ENCODE assay signal across 14 cellular contexts in the genomic region with DNA sequence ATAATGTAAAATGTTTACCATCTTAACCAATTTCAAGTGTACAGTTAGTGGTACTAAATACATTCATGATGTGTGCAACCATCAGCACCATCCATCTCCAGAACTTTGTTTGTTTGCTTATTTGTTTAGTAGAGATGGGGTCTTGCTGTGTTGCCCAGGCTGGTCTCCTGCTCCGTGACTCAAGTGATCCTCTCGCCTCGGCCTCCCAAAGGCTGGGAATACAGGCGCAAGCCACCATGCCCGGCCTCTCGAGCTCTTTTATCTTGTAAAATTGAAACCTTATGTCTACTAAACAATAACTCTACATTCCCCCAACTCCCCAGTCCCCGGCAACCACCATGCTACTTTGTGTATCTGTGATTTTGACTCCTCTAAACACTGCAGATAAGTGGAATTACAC. TPM values are rescaled to one million over a fixed set of nuclear protein-coding genes. Genes with fewer than 3 reads are reported as not detected.
A peak's percentile ranks its signal among the peaks of the same experiment; 100 is the strongest.
DNase-seq lines count a peak whose midpoint lies in the region; ATAC-seq and TF ChIP-seq lines count a peak whose summit lies in the region.
"Had no signal": no experiment of that assay in that cellular context is flagged by ENCODE, and none has a peak within 500 bp of the region (broad histone marks: within the 10 kb centered on the region; RNA-seq: fewer than 3 reads in every experiment).

No MANE protein-coding gene starts in this region.

- H3K23ac ChIP-seq in neuronal stem cell (ENCODE audit: low read depth, low read length, poor library complexity) = no peak overlapping the region

- H3K4me3 ChIP-seq in right atrium auricular region = no peak overlapping the region
- H3K4me3 ChIP-seq in heart right ventricle = no peak overlapping the region
- no peak overlapping the region for H3K4me3 ChIP-seq in neuronal stem cell (ENCODE audit: low read length in 2 of 2)
- H3K4me3 ChIP-seq: BLaER1 treated with 17β-estradiol and CSF1 and Interleukin-3, amounts not matched to agents 10 nM and 100 nM; GM23248; HAP-1 had no signal

- H3K4me1 ChIP-seq in right atrium auricular region = no peaks in the 10 kb centered on the region
- no peaks in the 10 kb centered on the region for H3K4me1 ChIP-seq in heart right ventricle
- no peaks in the 10 kb centered on the region for H3K4me1 ChIP-seq in neuronal stem cell (ENCODE audit: control insufficient read depth in 2 of 2, insufficient read depth in 1 of 2, low read depth in 1 of 2, low read length in 2 of 2)
- H3K4me1 ChIP-seq: Caco-2 had no signal

- H3K9ac ChIP-seq in neuronal stem cell (ENCODE audit: low read depth, low read length, poor library complexity) = no peak overlapping the region
- H3K9ac ChIP-seq: BLaER1 treated with 17β-estradiol and CSF1 and Interleukin-3, amounts not matched to agents 10 nM and 100 nM; GM23248 had no signal

- no peak overlapping the region for H3K4me3 Mint-ChIP-seq in WTC11
- H3K4me3 Mint-ChIP-seq: B cell; CD4-positive, CD25-positive, alpha-beta regulatory T cell had no signal

- H3K27ac Mint-ChIP-seq in WTC11 = no peak overlapping the region
- H3K27ac Mint-ChIP-seq: B cell had no signal

- no peak overlapping the region for H3K27ac ChIP-seq in right atrium auricular region
- no peak overlapping the region for H3K27ac ChIP-seq in heart right ventricle
- H3K27ac ChIP-seq in neuronal stem cell (replicated peaks; ENCODE audit: low read length) = no peak overlapping the region
- H3K27ac ChIP-seq: BLaER1 treated with 17β-estradiol and CSF1 and Interleukin-3, amounts not matched to agents 10 nM and 100 nM; GM23248 had no signal

- 91 to 92% methylated on average over 7 of the region's 7 CpGs for WGBS in heart right ventricle, 2 donors
- WGBS in neuronal stem cell (ENCODE audit: extremely low coverage in 2 of 2, insufficient read length in 2 of 2, insufficient replicate concordance in 1 of 2), 2 donors = no CpG with 5 or more reads among the region's 7 CpGs

- TF ChIP-seq CTCF in right atrium auricular region (IDR thresholded peaks at IDR 0.05) = no peak
- TF ChIP-seq CTCF in heart right ventricle (IDR thresholded peaks at IDR 0.05) = no peak
- no peak for TF ChIP-seq CTCF in WTC11 (IDR thresholded peaks at IDR 0.05)

- H3K14ac ChIP-seq in neuronal stem cell (ENCODE audit: low read length) = no peak overlapping the region

- H3K4me2 ChIP-seq in neuronal stem cell (ENCODE audit: insufficient read depth, low read length, poor library complexity, severe bottlenecking) = no peak overlapping the region
- H3K4me2 ChIP-seq: BLaER1 treated with 17β-estradiol and CSF1 and Interleukin-3, amounts not matched to agents 10 nM and 100 nM had no signal

- H2AFZ ChIP-seq in neuronal stem cell (ENCODE audit: low read length) = peak overlapping the region; percentile 49
- H2AFZ ChIP-seq: GM23248 had no signal

- H4K8ac ChIP-seq in neuronal stem cell (ENCODE audit: low read depth, low read length) = no peak overlapping the region

- no peak overlapping the region for H3K4ac ChIP-seq in neuronal stem cell (ENCODE audit: low read length)

- H2BK120ac ChIP-seq in neuronal stem cell (ENCODE audit: low read depth, low read length) = no peak overlapping the region

- no peaks in the 10 kb centered on the region for H3K27me3 Mint-ChIP-seq in WTC11 (ENCODE audit: low read depth)

- no peak overlapping the region for H2BK12ac ChIP-seq in neuronal stem cell (ENCODE audit: low read length)

- H2BK15ac ChIP-seq in neuronal stem cell (ENCODE audit: low read length) = no peak overlapping the region

- no peak overlapping the region for H2AK5ac ChIP-seq in neuronal stem cell (ENCODE audit: low read depth, low read length)

- POLR2A ChIA-PET in WTC11 (lab: Charles Lee) = no interaction called here

- H3K4me1 Mint-ChIP-seq in WTC11 = no peaks in the 10 kb centered on the region

- H3K36me3 ChIP-seq in right atrium auricular region = no peaks in the 10 kb centered on the region
- H3K36me3 ChIP-seq in heart right ventricle = no peaks in the 10 kb centered on the region
- H3K36me3 ChIP-seq in neuronal stem cell (replicated peaks in 1 of 2; ENCODE audit: control insufficient read depth in 2 of 2, insufficient read depth in 2 of 2, low read length in 2 of 2) = no peaks in the 10 kb centered on the region
- H3K36me3 ChIP-seq: BLaER1 treated with 17β-estradiol and CSF1 and Interleukin-3, amounts not matched to agents 10 nM and 100 nM; HAP-1 had no signal

- DNase-seq in right atrium auricular region (ENCODE audit: low spot score) (peak; percentile 26), heart right ventricle (no peak), WTC11 (ENCODE audit: low spot score) (no peak), neuronal stem cell (ENCODE audit: low spot score) (no peak), C1 segment of cervical spinal cord (lab: John Stamatoyannopoulos, UW) (no peak), NCI-H187 treated with DMSO at 0.1 percent for 48 hours (lab: John Stamatoyannopoulos, UW) (no peak)
- DNase-seq: Caco-2, GM23248 had no signal

- no peak overlapping the region for H3K18ac ChIP-seq in neuronal stem cell (ENCODE audit: low read length)

- no peaks in the 10 kb centered on the region for H3K36me3 Mint-ChIP-seq in WTC11

- no peak overlapping the region for H2BK5ac ChIP-seq in neuronal stem cell (ENCODE audit: low read length)

- CTCF ChIA-PET in WTC11 (lab: Charles Lee) = no interaction called here

- no peaks in the 10 kb centered on the region for H3K27me3 ChIP-seq in right atrium auricular region
- H3K27me3 ChIP-seq in heart right ventricle = peaks cover 0 to 11% (median 3%) of the 10 kb centered on the region in 7 donors
- no peaks in the 10 kb centered on the region for H3K27me3 ChIP-seq in neuronal stem cell (ENCODE audit: control insufficient read depth in 3 of 3, insufficient read depth in 3 of 3, low read depth in 1 of 3, low read length in 3 of 3)

- ATAC-seq in heart right ventricle = no peak
- ATAC-seq in WTC11 = no peak

- H3K9me3 ChIP-seq in right atrium auricular region (no peaks in the 10 kb centered on the region), heart right ventricle (no peaks in the 10 kb centered on the region), neuronal stem cell (replicated peaks in 1 of 2; ENCODE audit: control insufficient read depth in 2 of 2, insufficient read depth in 1 of 2, low read depth in 1 of 2, low read length in 2 of 2) (no peaks in the 10 kb centered on the region)
- H3K9me3 ChIP-seq: Caco-2, HAP-1 had no signal

- no peak overlapping the region for H4K91ac ChIP-seq in neuronal stem cell (ENCODE audit: low read depth, low read length, poor library complexity)

- H3K9me3 Mint-ChIP-seq in WTC11 = no peaks in the 10 kb centered on the region
- H3K9me3 Mint-ChIP-seq: CD4-positive, CD25-positive, alpha-beta regulatory T cell had no signal

- intact Hi-C loops in heart right ventricle (cut with DNase I) = loop anchor here in 1 of 10 donors (10.0 kb wide), 1 partner anchor 374 kb away; no protein-coding TSS in a partner anchor

- H3K79me1 ChIP-seq in neuronal stem cell (ENCODE audit: low read depth, low read length) = no peaks in the 10 kb centered on the region

TF ChIP-seq in WTC11, 78 proteins besides CTCF, POLR2A, EP300 and RAD21:
- TF ChIP-seq TEAD4 (CRISPR knock-in tag; IDR thresholded peaks at IDR 0.05) (no peak), ZNF121 (CRISPR knock-in tag; IDR thresholded peaks at IDR 0.05) (peak; percentile 73; the same call in 1 of the 2 replicates)
- TF ChIP-seq, protein P1, sequence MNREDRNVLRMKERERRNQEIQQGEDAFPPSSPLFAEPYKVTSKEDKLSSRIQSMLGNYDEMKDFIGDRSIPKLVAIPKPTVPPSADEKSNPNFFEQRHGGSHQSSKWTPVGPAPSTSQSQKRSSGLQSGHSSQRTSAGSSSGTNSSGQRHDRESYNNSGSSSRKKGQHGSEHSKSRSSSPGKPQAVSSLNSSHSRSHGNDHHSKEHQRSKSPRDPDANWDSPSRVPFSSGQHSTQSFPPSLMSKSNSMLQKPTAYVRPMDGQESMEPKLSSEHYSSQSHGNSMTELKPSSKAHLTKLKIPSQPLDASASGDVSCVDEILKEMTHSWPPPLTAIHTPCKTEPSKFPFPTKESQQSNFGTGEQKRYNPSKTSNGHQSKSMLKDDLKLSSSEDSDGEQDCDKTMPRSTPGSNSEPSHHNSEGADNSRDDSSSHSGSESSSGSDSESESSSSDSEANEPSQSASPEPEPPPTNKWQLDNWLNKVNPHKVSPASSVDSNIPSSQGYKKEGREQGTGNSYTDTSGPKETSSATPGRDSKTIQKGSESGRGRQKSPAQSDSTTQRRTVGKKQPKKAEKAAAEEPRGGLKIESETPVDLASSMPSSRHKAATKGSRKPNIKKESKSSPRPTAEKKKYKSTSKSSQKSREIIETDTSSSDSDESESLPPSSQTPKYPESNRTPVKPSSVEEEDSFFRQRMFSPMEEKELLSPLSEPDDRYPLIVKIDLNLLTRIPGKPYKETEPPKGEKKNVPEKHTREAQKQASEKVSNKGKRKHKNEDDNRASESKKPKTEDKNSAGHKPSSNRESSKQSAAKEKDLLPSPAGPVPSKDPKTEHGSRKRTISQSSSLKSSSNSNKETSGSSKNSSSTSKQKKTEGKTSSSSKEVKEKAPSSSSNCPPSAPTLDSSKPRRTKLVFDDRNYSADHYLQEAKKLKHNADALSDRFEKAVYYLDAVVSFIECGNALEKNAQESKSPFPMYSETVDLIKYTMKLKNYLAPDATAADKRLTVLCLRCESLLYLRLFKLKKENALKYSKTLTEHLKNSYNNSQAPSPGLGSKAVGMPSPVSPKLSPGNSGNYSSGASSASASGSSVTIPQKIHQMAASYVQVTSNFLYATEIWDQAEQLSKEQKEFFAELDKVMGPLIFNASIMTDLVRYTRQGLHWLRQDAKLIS (CRISPR knock-in tag; IDR thresholded peaks at IDR 0.05; ENCODE audit: borderline replicate concordance) = no peak

RNA-seq across cellular contexts. Expression of a gene that starts 31.9 kb away (rescaled TPM):
- total RNA-seq in right atrium auricular region (1 to 10 TPM; 6.3 to 6.5 TPM), heart right ventricle (10 to 100 TPM in 1 of 10 donors, 1 to 10 TPM in 9; 4.4 to 10.2 (median 5.9) TPM), WTC11 (2021) (15.0 to 16.1 TPM (median 15.4 TPM) in 3 replicates)
- polyA plus RNA-seq in heart right ventricle = 1 to 10 TPM; 2.0 to 4.8 TPM
- 10.3 TPM for polyA plus RNA-seq in neuronal stem cell (2013, experiment 1 of 2)
- polyA plus RNA-seq in neuronal stem cell (2013, experiment 2 of 2) = 10.8 TPM

RNA-seq across cellular contexts. Expression of a gene that starts 32.0 kb away (rescaled TPM):
- total RNA-seq in right atrium auricular region (1 to 10 TPM; 3.0 to 4.3 TPM), heart right ventricle (10 to 100 TPM in 2 of 10 donors, 1 to 10 TPM in 8; 5.8 to 10.8 (median 8.1) TPM), WTC11 (2021) (20.0 to 21.4 TPM (median 21.1 TPM) in 3 replicates)
- polyA plus RNA-seq in heart right ventricle = 10 to 100 TPM in 1 of 2 donors, 1 to 10 TPM in 1; 8.3 to 14.7 TPM
- polyA plus RNA-seq in neuronal stem cell (2013, experiment 1 of 2) = 12.4 TPM
- polyA plus RNA-seq in neuronal stem cell (2013, experiment 2 of 2) = 12.2 TPM

RNA-seq across cellular contexts. Expression of a gene that starts 39.1 kb away (rescaled TPM):
- 1 to 10 TPM; 2.4 to 4.8 TPM for total RNA-seq in right atrium auricular region
- 10 to 100 TPM in 1 of 10 donors, 1 to 10 TPM in 9; 1.1 to 11.7 (median 3.0) TPM for total RNA-seq in heart right ventricle
- polyA plus RNA-seq in heart right ventricle = 1 to 10 TPM; 2.5 to 2.7 TPM
- 3.1 to 5.1 TPM (median 4.9 TPM) in 3 replicates for total RNA-seq in WTC11 (2021)
- polyA plus RNA-seq in neuronal stem cell (2013, experiment 1 of 2) = 2.1 TPM
- polyA plus RNA-seq in neuronal stem cell (2013, experiment 2 of 2) = 2.0 TPM
- total RNA-seq: A172, HT-29 had no signal
- polyA plus RNA-seq: GM23248 had no signal
